26 cellular contexts compared by ENCODE assay signal in the genomic region with DNA sequence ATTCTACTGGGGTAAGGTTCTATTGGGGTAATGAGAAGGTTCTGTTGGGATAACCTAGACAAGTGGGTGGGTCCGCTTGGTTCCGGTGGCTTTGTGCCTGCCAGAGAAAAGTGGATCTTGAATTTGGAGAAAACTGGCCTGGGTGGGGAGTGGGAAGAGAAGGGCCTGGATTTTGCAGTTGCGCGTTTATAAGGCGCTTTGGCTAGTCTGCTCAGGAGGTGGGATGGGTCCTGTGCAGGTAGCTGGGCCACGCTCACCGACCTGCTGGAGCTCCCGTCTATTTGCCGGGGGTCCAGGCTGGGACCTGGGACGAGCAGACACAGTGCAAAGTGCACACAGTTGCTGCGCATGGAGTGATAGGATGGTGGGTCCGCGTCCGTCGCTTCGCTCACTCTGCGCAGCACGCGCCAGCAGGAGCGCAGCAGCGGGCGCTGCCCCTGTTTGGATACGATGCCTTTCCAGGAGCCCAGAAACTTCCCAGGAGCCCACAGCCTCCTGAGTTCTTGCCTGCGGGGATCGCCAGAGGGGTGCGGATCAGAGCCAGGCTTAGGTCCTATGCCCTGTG. TPM values are rescaled to one million over a fixed set of nuclear protein-coding genes. Genes with fewer than 3 reads are reported as not detected.
DNase-seq lines count a peak whose midpoint lies in the region; ATAC-seq and TF ChIP-seq lines count a peak whose summit lies in the region.
"Had no signal": no experiment of that assay in that cellular context is flagged by ENCODE, and none has a peak within 500 bp of the region (broad histone marks: within the 10 kb centered on the region; RNA-seq: fewer than 3 reads in every experiment).

No MANE protein-coding gene starts in this region.

- no peaks in the 10 kb centered on the region for H3K4me1 Mint-ChIP-seq in activated naive CD4-positive, alpha-beta T cell treated with anti-CD3 and anti-CD28 coated beads, Interleukin-2, amount 10 ng/mL, durations not matched to agents 7 days and 5 days
- H3K4me1 Mint-ChIP-seq in T-helper 17 cell (peaks cover 2% of the 10 kb centered on the region), osteocyte (ENCODE audit: unreplicated experiment) (no peaks in the 10 kb centered on the region), CD14-positive monocyte (peaks cover 7% of the 10 kb centered on the region)

- H3K4me3 Mint-ChIP-seq in activated naive CD4-positive, alpha-beta T cell treated with anti-CD3 and anti-CD28 coated beads, Interleukin-2, amount 10 ng/mL, durations not matched to agents 7 days and 5 days = peak overlapping the region; percentile 34
- peak overlapping the region; percentile 57 for H3K4me3 Mint-ChIP-seq in T-helper 17 cell
- H3K4me3 Mint-ChIP-seq in osteocyte (ENCODE audit: unreplicated experiment) = peak overlapping the region; percentile 75
- H3K4me3 Mint-ChIP-seq in CD14-positive monocyte = peak overlapping the region in 1 of 2 donors; percentile 39
- H3K4me3 Mint-ChIP-seq: endodermal cell had no signal

- 93% methylated on average over 26 of the region's 26 CpGs for WGBS in mesenchymal stem cell

- no peak overlapping the region for H2BK12ac ChIP-seq in mesenchymal stem cell (ENCODE audit: low read length in 2 of 2)

- H3K18ac ChIP-seq in mesenchymal stem cell (ENCODE audit: low read depth in 1 of 2, low read length in 2 of 2) = no peak overlapping the region

- H2BK5ac ChIP-seq in mesenchymal stem cell (ENCODE audit: low read depth, low read length, poor library complexity, severe bottlenecking) = peak overlapping the region; percentile 33

- no peak overlapping the region for H2BK15ac ChIP-seq in mesenchymal stem cell (ENCODE audit: low read depth, poor library complexity, severe bottlenecking)

- peaks cover 23% of the 10 kb centered on the region for H3K27me3 Mint-ChIP-seq in activated naive CD4-positive, alpha-beta T cell treated with anti-CD3 and anti-CD28 coated beads, Interleukin-2, amount 10 ng/mL, durations not matched to agents 7 days and 5 days
- H3K27me3 Mint-ChIP-seq in T-helper 17 cell = peaks cover 30% of the 10 kb centered on the region
- no peaks in the 10 kb centered on the region for H3K27me3 Mint-ChIP-seq in osteocyte (ENCODE audit: unreplicated experiment)
- H3K27me3 Mint-ChIP-seq in CD14-positive monocyte (ENCODE audit: low read depth in 3 of 3) = peaks cover 4 to 6% (median 6%) of the 10 kb centered on the region in 3 donors

- H3K9ac ChIP-seq in mesenchymal stem cell (ENCODE audit: low read length) = no peak overlapping the region

- no peak overlapping the region for H3K27ac Mint-ChIP-seq in activated naive CD4-positive, alpha-beta T cell treated with anti-CD3 and anti-CD28 coated beads, Interleukin-2, amount 10 ng/mL, durations not matched to agents 7 days and 5 days
- H3K27ac Mint-ChIP-seq in T-helper 17 cell (no peak overlapping the region), osteocyte (ENCODE audit: unreplicated experiment) (no peak overlapping the region), CD14-positive monocyte (no peak overlapping the region)
- H3K27ac Mint-ChIP-seq: endodermal cell had no signal

- no peak overlapping the region for H2AFZ ChIP-seq in mesenchymal stem cell (ENCODE audit: low read depth, low read length)

- H3K36me3 ChIP-seq in mesenchymal stem cell (ENCODE audit: control insufficient read depth in 1 of 2, insufficient read depth in 2 of 2, low read depth in 1 of 2, low read length in 2 of 2) = no peaks in the 10 kb centered on the region
- H3K36me3 ChIP-seq: brain microvascular endothelial cell, MG63, SJSA1 had no signal

- H4K91ac ChIP-seq in mesenchymal stem cell (ENCODE audit: low read length) = no peak overlapping the region

- no peaks in the 10 kb centered on the region for H3K36me3 Mint-ChIP-seq in activated naive CD4-positive, alpha-beta T cell treated with anti-CD3 and anti-CD28 coated beads, Interleukin-2, amount 10 ng/mL, durations not matched to agents 7 days and 5 days
- H3K36me3 Mint-ChIP-seq in T-helper 17 cell (ENCODE audit: low read depth) = peaks cover 2% of the 10 kb centered on the region
- no peaks in the 10 kb centered on the region for H3K36me3 Mint-ChIP-seq in osteocyte (ENCODE audit: unreplicated experiment)
- no peaks in the 10 kb centered on the region for H3K36me3 Mint-ChIP-seq in CD14-positive monocyte

- H3K4me3 ChIP-seq in mesenchymal stem cell (ENCODE audit: insufficient read depth in 1 of 2, low read depth in 1 of 2, low read length in 2 of 2) = no peak overlapping the region
- H3K4me3 ChIP-seq: lung, MG63, SJSA1 had no signal

- CTCF ChIA-PET in activated naive CD4-positive, alpha-beta T cell treated with anti-CD3 and anti-CD28 coated beads, Interleukin-2, amount 10 ng/mL, durations not matched to agents 7 days and 5 days (lab: Charles Lee) = no interaction called here

- no peak overlapping the region for H2BK120ac ChIP-seq in mesenchymal stem cell (ENCODE audit: low read depth, low read length)

- H2AK5ac ChIP-seq in mesenchymal stem cell (ENCODE audit: low read length, severe bottlenecking) = no peak overlapping the region

- intact Hi-C loops in CD14-positive monocyte (cut with micrococcal nuclease) = no loop called here

- no peak overlapping the region for H3K14ac ChIP-seq in mesenchymal stem cell (ENCODE audit: low read length in 2 of 2)

- H3K4me2 ChIP-seq in mesenchymal stem cell (ENCODE audit: low read length, poor library complexity, severe bottlenecking) = no peak overlapping the region

- H3K4ac ChIP-seq in mesenchymal stem cell (ENCODE audit: low read depth in 1 of 2, low read length in 2 of 2) = no peak overlapping the region

- H3K4me1 ChIP-seq in mesenchymal stem cell (ENCODE audit: control insufficient read depth, insufficient read depth, low read depth, low read length) = peaks cover 14% of the 10 kb centered on the region

- no peak overlapping the region for H3K23ac ChIP-seq in mesenchymal stem cell (ENCODE audit: low read length in 2 of 2)

- no peak for DNase-seq in activated naive CD4-positive, alpha-beta T cell treated with anti-CD3 and anti-CD28 coated beads, Interleukin-2, amount 10 ng/mL, durations not matched to agents 7 days and 5 days
- no peak for DNase-seq in activated naive CD4-positive, alpha-beta T cell treated with anti-CD3 and anti-CD28 coated beads, Interleukin-2, amount 50 U/mL, for 16 hours
- DNase-seq in T-helper 17 cell = no peak
- DNase-seq in mesenchymal stem cell = no peak
- no peak for DNase-seq in osteocyte (ENCODE audit: extremely low spot score, unreplicated experiment)
- DNase-seq in DMS53 (lab: John Stamatoyannopoulos, UW) = no peak
- no peak for DNase-seq in CD14-positive monocyte (ENCODE audit: low spot score)
- DNase-seq: ACHN; activated CD4-positive, alpha-beta T cell treated with anti-CD3 and anti-CD28 coated beads, Interleukin-2, amount 50 U/mL, for 48 hours; brain microvascular endothelial cell; C1 segment of cervical spinal cord; DMS 273 treated with DMSO at 0.1 percent for 48 hours; endodermal cell; kidney; MG63; NCI-H1417 treated with DMSO at 0.1 percent for 48 hours; NCI-H2171; NCI-H526 treated with DMSO at 0.1 percent for 48 hours; posterior cingulate gyrus; stimulated activated CD8-positive, alpha-beta memory T cell treated with anti-CD3 and anti-CD28 coated beads, Interleukin-4, amount 100 ng/mL, for 48 hours; T-helper 2 cell had no signal

- no peak overlapping the region for H4K8ac ChIP-seq in mesenchymal stem cell (ENCODE audit: low read length)

- ATAC-seq in T-helper 17 cell (no peak), HG03095 (IDR thresholded peaks at IDR 0.05; ENCODE audit: unreplicated experiment) (no peak)
- ATAC-seq: HCT116 had no signal

- H3K27me3 ChIP-seq in mesenchymal stem cell (ENCODE audit: control insufficient read depth in 1 of 2, insufficient read depth in 1 of 2, low read length in 2 of 2) = peaks cover 21 to 51% of the 10 kb centered on the region in 2 experiments
- H3K27me3 ChIP-seq: brain microvascular endothelial cell, MG63, SJSA1 had no signal

- H3K9me3 ChIP-seq in T-helper 17 cell (ENCODE audit: control insufficient read depth, low read length, poor library complexity, severe bottlenecking) (no peaks in the 10 kb centered on the region), mesenchymal stem cell (ENCODE audit: control insufficient read depth, low read length) (no peaks in the 10 kb centered on the region)
- H3K9me3 ChIP-seq: MG63, SJSA1 had no signal

- H3K79me1 ChIP-seq in mesenchymal stem cell (replicated peaks; ENCODE audit: low read length, poor library complexity, severe bottlenecking) = no peaks in the 10 kb centered on the region

- no peak for TF ChIP-seq CTCF in osteocyte (IDR thresholded peaks at IDR 0.05)
- TF ChIP-seq CTCF in CD14-positive monocyte (IDR thresholded peaks at IDR 0.05) = no peak

- H3K27ac ChIP-seq in mesenchymal stem cell (ENCODE audit: low read length, poor library complexity, severe bottlenecking) = no peak overlapping the region
- H3K27ac ChIP-seq: brain microvascular endothelial cell, coronary artery, SJSA1 had no signal

- no peaks in the 10 kb centered on the region for H3K9me3 Mint-ChIP-seq in activated naive CD4-positive, alpha-beta T cell treated with anti-CD3 and anti-CD28 coated beads, Interleukin-2, amount 10 ng/mL, durations not matched to agents 7 days and 5 days
- H3K9me3 Mint-ChIP-seq in osteocyte (ENCODE audit: unreplicated experiment) (no peaks in the 10 kb centered on the region), CD14-positive monocyte (peaks cover 0 to 2% (median 0%) of the 10 kb centered on the region in 7 donors)

RNA-seq across cellular contexts. Expression of gene AP3B2, which starts 1.3 kb away (rescaled TPM):
- total RNA-seq in T-helper 17 cell (under 1 TPM; 0.10 TPM), osteocyte (0.51 TPM in 1 of 2 replicates, not detected in the other)
- polyA plus RNA-seq in mesenchymal stem cell (2013, experiment 1 of 2) = 0.14 TPM
- polyA plus RNA-seq in mesenchymal stem cell (2013, experiment 2 of 2) = 0.11 TPM
- under 1 TPM in 1 of 2 donors, not detected in 1; 0.85 TPM for polyA plus RNA-seq in CD14-positive monocyte
